1 cellular context compared by ENCODE assay signal in genomic region chr12:105272814-105273416, GRCh38.
A peak's percentile ranks its signal among the peaks of the same experiment; 100 is the strongest.
TF ChIP-seq lines count a peak whose summit lies in the region.

No MANE protein-coding gene starts in this region.

TF ChIP-seq in K562, 482 proteins besides CTCF, POLR2A, EP300 and RAD21:
- TF ChIP-seq TFAM (CRISPR knock-in tag; conservative IDR thresholded peaks at IDR 0.05): no peak
- TF ChIP-seq NFYB (IDR thresholded peaks at IDR 0.05; ENCODE audit: extremely low read depth, insufficient read length): peak; percentile 69
- peak; percentile 62 for TF ChIP-seq USF2 (CRISPR knock-in tag; IDR thresholded peaks at IDR 0.05)
- TF ChIP-seq RAD51 (IDR thresholded peaks at IDR 0.05; ENCODE audit: borderline replicate concordance, low read depth): peak; percentile 40; the same call in 1 of the 2 replicates
- TF ChIP-seq USF1 (CRISPR knock-in tag; IDR thresholded peaks at IDR 0.05): peak; percentile 52
TF ChIP-seq in K562: peak in this region for 4.
